20 cellular contexts compared by ENCODE assay signal in genomic region chr3:65950340-65951326, GRCh38.
A peak's percentile ranks its signal among the peaks of the same experiment; 100 is the strongest.
DNase-seq lines count a peak whose midpoint lies in the region; ATAC-seq and TF ChIP-seq lines count a peak whose summit lies in the region.
"Had no signal": no experiment of that assay in that cellular context is flagged by ENCODE, and none has a peak within 500 bp of the region (broad histone marks: within the 10 kb centered on the region; RNA-seq: fewer than 3 reads in every experiment).

No MANE protein-coding gene starts in this region.

- H3K27ac Mint-ChIP-seq in H9: peak overlapping the region; percentile 88 to 99 (median 92)
- peak overlapping the region; percentile 99 for H3K27ac Mint-ChIP-seq in WTC11
- no peak overlapping the region for H3K27ac Mint-ChIP-seq in osteocyte (ENCODE audit: unreplicated experiment)
- H3K27ac Mint-ChIP-seq: activated CD4-positive, alpha-beta T cell treated with anti-CD3 and anti-CD28 coated beads, Interleukin-2, amount 10 ng/mL, durations not matched to agents 7 days and 5 days had no signal

- H3K4me1 Mint-ChIP-seq in H9: peaks cover 72 to 80% of the 10 kb centered on the region in 2 experiments
- peaks cover 92% of the 10 kb centered on the region for H3K4me1 Mint-ChIP-seq in WTC11
- peaks cover 51% of the 10 kb centered on the region for H3K4me1 Mint-ChIP-seq in osteocyte (ENCODE audit: unreplicated experiment)
- H3K4me1 Mint-ChIP-seq: activated CD4-positive, alpha-beta T cell treated with anti-CD3 and anti-CD28 coated beads, Interleukin-2, amount 10 ng/mL, durations not matched to agents 7 days and 5 days had no signal

- H3T11ph ChIP-seq in H9 (ENCODE audit: low read length): no peak overlapping the region

- H3K79me1 ChIP-seq in H9 (ENCODE audit: insufficient read depth, low read depth, low read length, poor library complexity, severe bottlenecking): no peaks in the 10 kb centered on the region

- no peak overlapping the region for H2BK15ac ChIP-seq in H9 (ENCODE audit: low read depth, low read length)

- H2BK12ac ChIP-seq in H9 (ENCODE audit: insufficient read length, low read depth, low read length): no peak overlapping the region

- no peaks in the 10 kb centered on the region for H3K9me2 ChIP-seq in OCI-LY7 (ENCODE audit: insufficient read depth, low read length)
- H3K9me2 ChIP-seq: SK-N-SH had no signal

- H3K4me2 ChIP-seq in H9 (ENCODE audit: insufficient read depth, insufficient read length, low read length) (peak overlapping the region; percentile 22), OCI-LY7 (ENCODE audit: low read length) (no peak overlapping the region)

- BruUV-seq in OCI-LY7 (replicated peaks; lab: Mats Ljungman, UMichigan): no TSS peak

- H2AFZ ChIP-seq in H9 (ENCODE audit: low read length): no peak overlapping the region
- no peak overlapping the region for H2AFZ ChIP-seq in OCI-LY7 (ENCODE audit: low read length)

- no peak overlapping the region for H4K8ac ChIP-seq in H9 (replicated peaks; ENCODE audit: insufficient read length, low read depth, low read length)

- no peak overlapping the region for H3K18ac ChIP-seq in H9 (ENCODE audit: insufficient read length, low read depth, low read length)

- CTCF ChIA-PET in WTC11 (lab: Charles Lee): no interaction called here
- CTCF ChIA-PET in OCI-LY7 (lab: Charles Lee; ENCODE audit: unreplicated experiment): no interaction called here

- no peak overlapping the region for H2AK5ac ChIP-seq in H9 (ENCODE audit: insufficient read length, low read length)

- no peak overlapping the region for H3K4ac ChIP-seq in H9 (ENCODE audit: low read depth, low read length)

- H3K27ac ChIP-seq in H9 (ENCODE audit: insufficient read length, low read depth, low read length): peak overlapping the region; percentile 9
- no peak overlapping the region for H3K27ac ChIP-seq in OCI-LY7 (ENCODE audit: low read depth, low read length, poor library complexity, severe bottlenecking)
- H3K27ac ChIP-seq: thoracic aorta had no signal

- ATAC-seq in WTC11: peak; percentile 69
- ATAC-seq: GM12878, mucosa of descending colon, pancreas had no signal

- H3K23ac ChIP-seq in H9 (ENCODE audit: insufficient read length, low read depth, low read length): no peak overlapping the region

- no peak overlapping the region for H2BK20ac ChIP-seq in H9 (ENCODE audit: low read depth, low read length, poor library complexity, severe bottlenecking)

- H3K9me3 ChIP-seq in H9 (ENCODE audit: control insufficient read depth, low read depth, low read length): no peaks in the 10 kb centered on the region
- no peaks in the 10 kb centered on the region for H3K9me3 ChIP-seq in OCI-LY7 (ENCODE audit: low read length)
- H3K9me3 ChIP-seq: ascending aorta, mucosa of descending colon, pancreas, SK-N-SH, thoracic aorta had no signal

- WGBS in H9 (ENCODE audit: extremely low coverage, insufficient read length, low lambda C conversion rate): no CpG with 5 or more reads among the region's 7 CpGs

- no peak overlapping the region for H4K91ac ChIP-seq in H9 (ENCODE audit: insufficient read length, low read depth, low read length)

- H4K5ac ChIP-seq in H9 (ENCODE audit: insufficient read length, low read depth, low read length): no peak overlapping the region

- H3K56ac ChIP-seq in H9 (ENCODE audit: insufficient read length, low read depth, low read length): no peak overlapping the region

- H3K9me3 Mint-ChIP-seq in H9 (no peaks in the 10 kb centered on the region), WTC11 (no peaks in the 10 kb centered on the region), osteocyte (ENCODE audit: unreplicated experiment) (no peaks in the 10 kb centered on the region)
- H3K9me3 Mint-ChIP-seq: activated CD4-positive, alpha-beta T cell treated with anti-CD3 and anti-CD28 coated beads, Interleukin-2, amount 10 ng/mL, durations not matched to agents 7 days and 5 days had no signal

- peaks cover 12% of the 10 kb centered on the region for H3K4me1 ChIP-seq in H9 (ENCODE audit: insufficient read depth, low read length)
- no peaks in the 10 kb centered on the region for H3K4me1 ChIP-seq in OCI-LY7 (ENCODE audit: insufficient read depth, low read length, poor library complexity, severe bottlenecking)

- no peak overlapping the region for H3K14ac ChIP-seq in H9 (ENCODE audit: insufficient read depth, low read length)

- H3K27me3 Mint-ChIP-seq in H9 (ENCODE audit: low read depth): peaks cover 7% of the 10 kb centered on the region
- H3K27me3 Mint-ChIP-seq in WTC11 (ENCODE audit: low read depth): peaks cover 24% of the 10 kb centered on the region
- no peaks in the 10 kb centered on the region for H3K27me3 Mint-ChIP-seq in osteocyte (ENCODE audit: unreplicated experiment)
- H3K27me3 Mint-ChIP-seq: activated CD4-positive, alpha-beta T cell treated with anti-CD3 and anti-CD28 coated beads, Interleukin-2, amount 10 ng/mL, durations not matched to agents 7 days and 5 days had no signal

- peaks cover 2% of the 10 kb centered on the region for H3K23me2 ChIP-seq in H9 (ENCODE audit: insufficient read length, low read depth, low read length, poor library complexity, severe bottlenecking)

- no peak overlapping the region for H2BK5ac ChIP-seq in H9 (ENCODE audit: insufficient read length, low read length)

- TF ChIP-seq CTCF in H9 (conservative IDR thresholded peaks at IDR 0.05) (no peak), WTC11 (IDR thresholded peaks at IDR 0.05) (no peak), osteocyte (IDR thresholded peaks at IDR 0.05) (peak; percentile 17), OCI-LY7 (conservative IDR thresholded peaks at IDR 0.05; ENCODE audit: low read length) (no peak)

- peaks cover 2% of the 10 kb centered on the region; the same call in 1 of the 2 replicates for H3K27me3 ChIP-seq in H9 (ENCODE audit: insufficient read depth, low read length)
- H3K27me3 ChIP-seq: ascending aorta, pancreas had no signal

- POLR2A ChIA-PET in WTC11 (lab: Charles Lee) (interaction anchor here (0.7 to 1.1 kb wide), 3 partner anchors 51 to 520 kb away, joined by 3 to 6 read pairs (median 4); no protein-coding TSS in a partner anchor), OCI-LY7 (lab: Charles Lee) (interaction anchor here (0.6 kb wide), 1 partner anchor 13 kb away, joined by 7 read pairs; no protein-coding TSS in a partner anchor)

- no peak overlapping the region for H2BK120ac ChIP-seq in H9 (ENCODE audit: low read depth, low read length, poor library complexity, severe bottlenecking)

- intact Hi-C loops in OCI-LY7 (cut with micrococcal nuclease; ENCODE audit: unreplicated experiment): no loop called here

- peak overlapping the region; percentile 12 to 66; a peak in 3 of 5 replicates for H3K4me3 Mint-ChIP-seq in H9
- peak overlapping the region; percentile 52 for H3K4me3 Mint-ChIP-seq in WTC11
- no peak overlapping the region for H3K4me3 Mint-ChIP-seq in osteocyte (ENCODE audit: unreplicated experiment)
- H3K4me3 Mint-ChIP-seq: activated CD4-positive, alpha-beta T cell treated with anti-CD3 and anti-CD28 coated beads, Interleukin-2, amount 10 ng/mL, durations not matched to agents 7 days and 5 days had no signal

- no peaks in the 10 kb centered on the region for H3K36me3 ChIP-seq in OCI-LY7 (ENCODE audit: insufficient read depth, low read length)
- H3K36me3 ChIP-seq: ascending aorta, pancreas, thoracic aorta had no signal

- H3K9ac ChIP-seq in H9 (ENCODE audit: extremely low read depth, insufficient read length, low read length): no peak overlapping the region
- H3K9ac ChIP-seq: SK-N-SH had no signal

- H3K79me2 ChIP-seq in H9 (ENCODE audit: insufficient read depth, low read length) (peaks cover 2% of the 10 kb centered on the region; the same call in 1 of the 2 replicates), OCI-LY7 (ENCODE audit: insufficient read depth, low read depth, low read length) (no peaks in the 10 kb centered on the region)

- DNase-seq in H9: peak; percentile 64
- peak; percentile 54 for DNase-seq in WTC11 (ENCODE audit: low spot score)
- peak; percentile 62 for DNase-seq in iPS DF 4.7 (ENCODE audit: extremely low read depth, low spot score)
- no peak for DNase-seq in osteocyte (ENCODE audit: extremely low spot score, unreplicated experiment)
- no peak for DNase-seq in OCI-LY7 (ENCODE audit: low spot score)
- no peak for DNase-seq in islet precursor cell
- no peak for DNase-seq in SHP77 treated with DMSO at 0.1 percent for 48 hours (lab: John Stamatoyannopoulos, UW)
- no peak for DNase-seq in NCI-H187 (lab: John Stamatoyannopoulos, UW)
- DNase-seq: activated CD4-positive, alpha-beta T cell treated with anti-CD3 and anti-CD28 coated beads, Interleukin-2, amount 10 ng/mL, durations not matched to agents 7 days and 5 days; activated CD8-positive, alpha-beta memory T cell treated with anti-CD3 and anti-CD28 coated beads, Interleukin-2, amount 50 U/mL, for 48 hours; activated gamma-delta T cell treated with Interleukin-2 at 50 U/mL for 16 hours; AML-193; mucosa of descending colon; NCI-H524 treated with DMSO at 0.1 percent for 48 hours; pancreas; SK-N-SH; stimulated activated CD4-positive, alpha-beta T cell treated with anti-CD3 and anti-CD28 coated beads, Interleukin-4, amount 100 ng/mL, for 1 hour had no signal

- no peaks in the 10 kb centered on the region for H4K20me1 ChIP-seq in H9 (ENCODE audit: control insufficient read depth, insufficient read depth, insufficient read length)
- no peaks in the 10 kb centered on the region for H4K20me1 ChIP-seq in OCI-LY7 (ENCODE audit: insufficient read depth, low read length)

- H3K36me3 Mint-ChIP-seq in H9 (ENCODE audit: insufficient read depth in 1 of 3, low read depth in 3 of 3) (no peaks in the 10 kb centered on the region), WTC11 (no peaks in the 10 kb centered on the region), osteocyte (ENCODE audit: unreplicated experiment) (no peaks in the 10 kb centered on the region)

- H3K4me3 ChIP-seq in OCI-LY7 (ENCODE audit: low read depth, low read length, poor library complexity, severe bottlenecking): no peak overlapping the region
- H3K4me3 ChIP-seq: ascending aorta, GM12878, mucosa of descending colon, pancreas, thoracic aorta had no signal

TF ChIP-seq in WTC11, 78 proteins besides CTCF, POLR2A, EP300 and RAD21:
- TF ChIP-seq TEAD4 (CRISPR knock-in tag; IDR thresholded peaks at IDR 0.05): no peak
- peak; percentile 43; the same call in 1 of the 2 replicates for TF ChIP-seq ETV6 (CRISPR knock-in tag; IDR thresholded peaks at IDR 0.05)
- no peak for TF ChIP-seq ESRRA (CRISPR knock-in tag; IDR thresholded peaks at IDR 0.05; ENCODE audit: borderline replicate concordance)
- no peak for TF ChIP-seq CDX4 (CRISPR knock-in tag; IDR thresholded peaks at IDR 0.05; ENCODE audit: borderline replicate concordance)
- TF ChIP-seq RORB (CRISPR knock-in tag; IDR thresholded peaks at IDR 0.05): no peak
- no peak for TF ChIP-seq NR1H2 (CRISPR knock-in tag; IDR thresholded peaks at IDR 0.05)
TF ChIP-seq in WTC11: peak in this region for 1.

Comparison
In these comparisons a context has a peak if more than half of its experiments do, and no peak if none do; other contexts are left out.
1. DNase-seq: peak in H9 (single experiment), WTC11 (single experiment) and iPS DF 4.7 (single experiment); none in osteocyte (single experiment), OCI-LY7 (single experiment), islet precursor cell (single experiment), SHP77 treated with DMSO at 0.1 percent for 48 hours (single experiment) and NCI-H187 (0 of 2).